ENCODE assay signal across 19 cellular contexts in genomic region chr2:76498387-76498786, GRCh38.
DNase-seq lines count a peak whose midpoint lies in the region; ATAC-seq and TF ChIP-seq lines count a peak whose summit lies in the region.
"Had no signal": no experiment of that assay in that cellular context is flagged by ENCODE, and none has a peak within 500 bp of the region (broad histone marks: within the 10 kb centered on the region; RNA-seq: fewer than 3 reads in every experiment).

No MANE protein-coding gene starts in this region.

- no peak overlapping the region for H3K4me3 ChIP-seq in left ventricle myocardium inferior
- H3K4me3 ChIP-seq in PC-9: no peak overlapping the region
- H3K4me3 ChIP-seq: GM12878 had no signal

- CTCF ChIA-PET in PC-9 (lab: Charles Lee): no interaction called here

- H3K27me3 ChIP-seq in left ventricle myocardium inferior (ENCODE audit: low read depth): no peaks in the 10 kb centered on the region
- no peaks in the 10 kb centered on the region for H3K27me3 ChIP-seq in PC-9 (ENCODE audit: insufficient read depth, low read depth)

- BruUV-seq in PC-9 (replicated peaks; lab: Mats Ljungman, UMichigan): no TSS peak

- no peaks in the 10 kb centered on the region for H4K20me1 ChIP-seq in PC-9 (ENCODE audit: insufficient read depth)

- no peaks in the 10 kb centered on the region for H3K4me1 ChIP-seq in left ventricle myocardium inferior
- no peaks in the 10 kb centered on the region for H3K4me1 ChIP-seq in PC-9 (replicated peaks; ENCODE audit: insufficient read depth)

- intact Hi-C loops in left ventricle myocardium superior (cut with micrococcal nuclease): no loop called here
- intact Hi-C loops in left ventricle myocardium inferior (cut with micrococcal nuclease): no loop called here
- intact Hi-C loops in PC-9 (cut with micrococcal nuclease; ENCODE audit: unreplicated experiment): no loop called here

- H3K9me3 ChIP-seq in left ventricle myocardium inferior (replicated peaks): no peaks in the 10 kb centered on the region
- H3K9me3 ChIP-seq in PC-9 (ENCODE audit: insufficient read depth, low read depth): no peaks in the 10 kb centered on the region; the same call in 1 of the 2 replicates

- TF ChIP-seq CTCF in left ventricle myocardium inferior (IDR thresholded peaks at IDR 0.05; ENCODE audit: borderline replicate concordance) (no peak), PC-9 (conservative IDR thresholded peaks at IDR 0.05) (no peak), GM13977 (IDR thresholded peaks at IDR 0.05; ENCODE audit: extremely low read depth, insufficient read depth, missing control alignments) (no peak), GM13976 (IDR thresholded peaks at IDR 0.05; ENCODE audit: borderline replicate concordance, control extremely low read depth, extremely low read depth, insufficient read depth, missing control alignments) (no peak)

- no peaks in the 10 kb centered on the region for H3K9me2 ChIP-seq in PC-9 (ENCODE audit: insufficient read depth)

- H3K36me3 ChIP-seq in left ventricle myocardium inferior (no peaks in the 10 kb centered on the region), PC-9 (ENCODE audit: low read depth) (no peaks in the 10 kb centered on the region)

- DNase-seq in DMS53 (lab: John Stamatoyannopoulos, UW): peak; percentile 44
- DNase-seq in DMS53 treated with DMSO at 0.1 percent for 48 hours (lab: John Stamatoyannopoulos, UW; ENCODE audit: unreplicated experiment): no peak
- no peak for DNase-seq in left ventricle myocardium superior
- DNase-seq in left ventricle myocardium inferior: no peak
- no peak for DNase-seq in PC-9
- DNase-seq in GM13977 (ENCODE audit: low spot score): no peak
- no peak for DNase-seq in GM13976 (ENCODE audit: low spot score)
- DNase-seq: C1 segment of cervical spinal cord; CD8-positive, alpha-beta T cell; IMR-90; NCI-H1105 treated with DMSO at 0.1 percent for 48 hours; NCI-H1694 treated with DMSO at 0.1 percent for 48 hours; NCI-H2081 treated with DMSO at 0.1 percent for 48 hours; T-cell had no signal

- H3K27ac ChIP-seq in left ventricle myocardium inferior (replicated peaks) (no peak overlapping the region), PC-9 (no peak overlapping the region)
- H3K27ac ChIP-seq: 22Rv1, KMS-11 had no signal

- 0 out of 2 replicates have a peak overlapping the region, but pooled peaks have one; percentile 5 for H3K4me2 ChIP-seq in PC-9
- H3K4me2 ChIP-seq: KMS-11 had no signal

- H3F3A ChIP-seq in PC-9 (ENCODE audit: insufficient read depth, low read depth): no peaks in the 10 kb centered on the region

- POLR2A ChIA-PET in PC-9 (lab: Charles Lee; ENCODE audit: unreplicated experiment): no interaction called here

- peak; percentile 33 for ATAC-seq in left ventricle myocardium superior
- ATAC-seq in HG03571 (IDR thresholded peaks at IDR 0.05; ENCODE audit: unreplicated experiment): no peak
- ATAC-seq: CD8-positive, alpha-beta T cell; GM12878; Panc1; T-cell had no signal

- no peak overlapping the region for H2AFZ ChIP-seq in PC-9

- H3K79me2 ChIP-seq in PC-9 (ENCODE audit: low read depth): no peaks in the 10 kb centered on the region

- in situ Hi-C loops in GM13977 (cut with MboI; ENCODE audit: low pct_unique_long_range_greater_than_20kb, low sequenced_read_pairs, unreplicated experiment) (no loop called here), GM13976 (cut with MboI; ENCODE audit: low sequenced_read_pairs, unreplicated experiment) (no loop called here)
